Comparison of ENCODE assay signal across 13 cellular contexts in genomic region chr2:3403587-3404334, GRCh38. TPM values are rescaled to one million over a fixed set of nuclear protein-coding genes. Genes with fewer than 3 reads are reported as not detected.
DNase-seq lines count a peak whose midpoint lies in the region; ATAC-seq and TF ChIP-seq lines count a peak whose summit lies in the region.
"Had no signal": no experiment of that assay in that cellular context is flagged by ENCODE, and none has a peak within 500 bp of the region (broad histone marks: within the 10 kb centered on the region; RNA-seq: fewer than 3 reads in every experiment).

No MANE protein-coding gene starts in this region.

- no peaks in the 10 kb centered on the region for H3K9me3 ChIP-seq in left ventricle myocardium inferior (replicated peaks)
- H3K9me3 ChIP-seq: right lobe of liver had no signal

- intact Hi-C loops in left ventricle myocardium inferior (cut with micrococcal nuclease) = no loop called here
- intact Hi-C loops in Right ventricle myocardium inferior (cut with DNase I) = no loop called here

- H3K27me3 ChIP-seq in left ventricle myocardium inferior (ENCODE audit: low read depth) = no peaks in the 10 kb centered on the region
- H3K27me3 ChIP-seq: cardiac muscle cell, right lobe of liver had no signal

- H3K4me1 ChIP-seq in left ventricle myocardium inferior = peaks cover 45% of the 10 kb centered on the region

- H3K4me3 ChIP-seq in left ventricle myocardium inferior = no peak overlapping the region
- H3K4me3 ChIP-seq: cardiac muscle cell, lung, right lobe of liver, SK-N-MC had no signal

- peaks cover 24% of the 10 kb centered on the region for H3K36me3 ChIP-seq in left ventricle myocardium inferior

- H3K27ac ChIP-seq in left ventricle myocardium inferior (replicated peaks) = peak overlapping the region; percentile 75
- H3K27ac ChIP-seq: cardiac muscle cell, right lobe of liver, SK-N-MC had no signal

- ATAC-seq in Right ventricle myocardium inferior (no peak), HG02610 (IDR thresholded peaks at IDR 0.05; ENCODE audit: unreplicated experiment) (peak; percentile 99), HG03442 (IDR thresholded peaks at IDR 0.05; ENCODE audit: unreplicated experiment) (peak; percentile 100), left lobe of liver (no peak)

- no peak for TF ChIP-seq CTCF in left ventricle myocardium inferior (IDR thresholded peaks at IDR 0.05; ENCODE audit: borderline replicate concordance)

- DNase-seq in left ventricle myocardium inferior (no peak), Right ventricle myocardium inferior (ENCODE audit: missing footprints) (no peak), DMS153 (lab: John Stamatoyannopoulos, UW) (no peak), NCI-H446 treated with DMSO at 0.1 percent for 48 hours (lab: John Stamatoyannopoulos, UW) (no peak), NCI-H1417 (lab: John Stamatoyannopoulos, UW) (no peak), left lobe of liver (ENCODE audit: low spot score) (no peak)
- DNase-seq: NCI-H2081, right lobe of liver had no signal

RNA-seq across cellular contexts. Expression of gene TRAPPC12, which starts 24.3 kb away (rescaled TPM):
- total RNA-seq in left ventricle myocardium inferior = 127 TPM
- total RNA-seq in Right ventricle myocardium inferior = 110 TPM
- total RNA-seq in left lobe of liver = 51.9 TPM

RNA-seq across cellular contexts. Expression of gene EIPR1, which starts 26.1 kb away (rescaled TPM):
- total RNA-seq in left ventricle myocardium inferior (12.2 TPM), Right ventricle myocardium inferior (10.2 TPM), left lobe of liver (10.9 TPM)

Comparison
In these comparisons a context has a peak if more than half of its experiments do, and no peak if none do; other contexts are left out.
1. ATAC-seq: peak in HG02610 (single experiment) and HG03442 (single experiment); none in Right ventricle myocardium inferior (single experiment) and left lobe of liver (single experiment).